Comparison of ENCODE assay signal across 25 cellular contexts in the genomic region with DNA sequence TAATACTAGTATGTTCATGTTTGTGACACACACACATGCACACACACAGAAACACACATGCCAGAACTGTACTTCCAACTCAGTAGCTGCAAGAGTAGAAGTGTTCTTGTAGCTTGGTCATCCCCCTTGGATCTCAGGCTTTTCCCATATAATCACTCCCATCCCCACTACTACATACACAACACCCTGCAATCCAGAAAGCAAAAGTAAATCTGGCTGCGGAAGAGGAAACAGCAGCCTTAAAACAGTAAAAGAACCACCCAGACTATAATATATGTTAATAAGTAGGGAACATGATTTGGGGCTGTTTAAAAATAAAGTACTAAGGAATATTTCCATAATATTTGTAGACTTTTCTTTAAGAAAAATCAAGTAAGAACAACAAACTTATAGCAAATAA.
"Had no signal": no experiment of that assay in that cellular context is flagged by ENCODE, and none has a peak within 500 bp of the region (broad histone marks: within the 10 kb centered on the region; RNA-seq: fewer than 3 reads in every experiment).

No MANE protein-coding gene starts in this region.

- H3K27me3 Mint-ChIP-seq: dendritic cell treated with granulocyte-macrophage colony-stimulating factor and Interleukin-4, amounts not matched to agents 40 ng/mL and 50 ng/mL, for 4 days; effector memory CD8-positive, alpha-beta T cell; naive thymus-derived CD4-positive, alpha-beta T cell; stimulated activated memory B cell treated with anti-CD40 and anti-IgM and Interleukin-4, amounts not matched to agents 10 μg/mL and 1 μg/mL and 100 μg/mL, for 72 hours; stimulated activated naive CD8-positive, alpha-beta T cell treated with anti-CD3 and anti-CD28 coated beads, Interleukin-15, Interleukin-2, amounts not matched to agents 100 ng/mL and 50 ng/mL, for 24 hours had no signal

- ATAC-seq: effector memory CD8-positive, alpha-beta T cell; gastroesophageal sphincter; left cardiac atrium; left ventricle myocardium superior; naive thymus-derived CD4-positive, alpha-beta T cell; sciatic nerve; stimulated activated memory B cell treated with anti-CD40 and anti-IgM and Interleukin-4, amounts not matched to agents 10 μg/mL and 1 μg/mL and 100 μg/mL, for 72 hours had no signal

- H3K4me1 ChIP-seq: esophagus muscularis mucosa, gastroesophageal sphincter, spleen, tibial artery, vagina had no signal

- DNase-seq: effector memory CD8-positive, alpha-beta T cell; foreskin fibroblast; glutamatergic neuron; immature natural killer cell; left cardiac atrium; left ventricle myocardium superior; mesendoderm; naive thymus-derived CD4-positive, alpha-beta T cell; posterior cingulate gyrus; spleen; stimulated activated CD4-positive, alpha-beta T cell treated with anti-CD3 and anti-CD28 coated beads, Interleukin-15, amount 100 ng/mL, for 24 hours; stimulated activated CD4-positive, alpha-beta T cell treated with anti-CD3 and anti-CD28 coated beads, Interleukin-1b, Interleukin-23, amount 100 ng/mL, for 48 hours; stimulated activated CD4-positive, alpha-beta T cell treated with anti-CD3 and anti-CD28 coated beads, Interleukin-4, amount 100 ng/mL, for 24 hours; tibial artery; upper lobe of left lung had no signal

- H3K4me3 ChIP-seq: esophagus muscularis mucosa, gastroesophageal sphincter, lung, spleen, tibial artery, upper lobe of left lung, vagina had no signal

- H3K36me3 Mint-ChIP-seq: immature natural killer cell had no signal

- H3K27me3 ChIP-seq: esophagus muscularis mucosa, gastroesophageal sphincter, neutrophil, spleen, tibial artery, upper lobe of left lung, vagina had no signal

- H3K27ac ChIP-seq: epithelial cell of prostate, esophagus muscularis mucosa, gastroesophageal sphincter, neutrophil, spleen, tibial artery, upper lobe of left lung, vagina had no signal

- H3K4me3 Mint-ChIP-seq: dendritic cell treated with granulocyte-macrophage colony-stimulating factor and Interleukin-4, amounts not matched to agents 40 ng/mL and 50 ng/mL, for 4 days; effector memory CD8-positive, alpha-beta T cell; immature natural killer cell; naive thymus-derived CD4-positive, alpha-beta T cell; stimulated activated memory B cell treated with anti-CD40 and anti-IgM and Interleukin-4, amounts not matched to agents 10 μg/mL and 1 μg/mL and 100 μg/mL, for 72 hours; stimulated activated naive CD8-positive, alpha-beta T cell treated with anti-CD3 and anti-CD28 coated beads, Interleukin-15, Interleukin-2, amounts not matched to agents 100 ng/mL and 50 ng/mL, for 24 hours had no signal

- H3K9me3 ChIP-seq: esophagus muscularis mucosa, gastroesophageal sphincter, neutrophil, spleen, tibial artery, upper lobe of left lung, vagina had no signal

- H3K27ac Mint-ChIP-seq: dendritic cell treated with granulocyte-macrophage colony-stimulating factor and Interleukin-4, amounts not matched to agents 40 ng/mL and 50 ng/mL, for 4 days; effector memory CD8-positive, alpha-beta T cell; immature natural killer cell; stimulated activated memory B cell treated with anti-CD40 and anti-IgM and Interleukin-4, amounts not matched to agents 10 μg/mL and 1 μg/mL and 100 μg/mL, for 72 hours; stimulated activated naive CD8-positive, alpha-beta T cell treated with anti-CD3 and anti-CD28 coated beads, Interleukin-15, Interleukin-2, amounts not matched to agents 100 ng/mL and 50 ng/mL, for 24 hours had no signal

- H3K9me3 Mint-ChIP-seq: dendritic cell treated with granulocyte-macrophage colony-stimulating factor and Interleukin-4, amounts not matched to agents 40 ng/mL and 50 ng/mL, for 4 days; effector memory CD8-positive, alpha-beta T cell; immature natural killer cell; naive thymus-derived CD4-positive, alpha-beta T cell; stimulated activated memory B cell treated with anti-CD40 and anti-IgM and Interleukin-4, amounts not matched to agents 10 μg/mL and 1 μg/mL and 100 μg/mL, for 72 hours; stimulated activated naive CD8-positive, alpha-beta T cell treated with anti-CD3 and anti-CD28 coated beads, Interleukin-15, Interleukin-2, amounts not matched to agents 100 ng/mL and 50 ng/mL, for 24 hours had no signal

- H3K36me3 ChIP-seq: esophagus muscularis mucosa, gastroesophageal sphincter, neutrophil, spleen, tibial artery, upper lobe of left lung, vagina had no signal
